ENCODE assay signal across 1 cellular context in genomic region chr2:180647206-180647605, GRCh38.
TF ChIP-seq lines count a peak whose summit lies in the region.

No MANE protein-coding gene starts in this region.

TF ChIP-seq in GM23338, 12 proteins besides CTCF, POLR2A, EP300 and RAD21 (continued from another document):
- TF ChIP-seq, protein P1, sequence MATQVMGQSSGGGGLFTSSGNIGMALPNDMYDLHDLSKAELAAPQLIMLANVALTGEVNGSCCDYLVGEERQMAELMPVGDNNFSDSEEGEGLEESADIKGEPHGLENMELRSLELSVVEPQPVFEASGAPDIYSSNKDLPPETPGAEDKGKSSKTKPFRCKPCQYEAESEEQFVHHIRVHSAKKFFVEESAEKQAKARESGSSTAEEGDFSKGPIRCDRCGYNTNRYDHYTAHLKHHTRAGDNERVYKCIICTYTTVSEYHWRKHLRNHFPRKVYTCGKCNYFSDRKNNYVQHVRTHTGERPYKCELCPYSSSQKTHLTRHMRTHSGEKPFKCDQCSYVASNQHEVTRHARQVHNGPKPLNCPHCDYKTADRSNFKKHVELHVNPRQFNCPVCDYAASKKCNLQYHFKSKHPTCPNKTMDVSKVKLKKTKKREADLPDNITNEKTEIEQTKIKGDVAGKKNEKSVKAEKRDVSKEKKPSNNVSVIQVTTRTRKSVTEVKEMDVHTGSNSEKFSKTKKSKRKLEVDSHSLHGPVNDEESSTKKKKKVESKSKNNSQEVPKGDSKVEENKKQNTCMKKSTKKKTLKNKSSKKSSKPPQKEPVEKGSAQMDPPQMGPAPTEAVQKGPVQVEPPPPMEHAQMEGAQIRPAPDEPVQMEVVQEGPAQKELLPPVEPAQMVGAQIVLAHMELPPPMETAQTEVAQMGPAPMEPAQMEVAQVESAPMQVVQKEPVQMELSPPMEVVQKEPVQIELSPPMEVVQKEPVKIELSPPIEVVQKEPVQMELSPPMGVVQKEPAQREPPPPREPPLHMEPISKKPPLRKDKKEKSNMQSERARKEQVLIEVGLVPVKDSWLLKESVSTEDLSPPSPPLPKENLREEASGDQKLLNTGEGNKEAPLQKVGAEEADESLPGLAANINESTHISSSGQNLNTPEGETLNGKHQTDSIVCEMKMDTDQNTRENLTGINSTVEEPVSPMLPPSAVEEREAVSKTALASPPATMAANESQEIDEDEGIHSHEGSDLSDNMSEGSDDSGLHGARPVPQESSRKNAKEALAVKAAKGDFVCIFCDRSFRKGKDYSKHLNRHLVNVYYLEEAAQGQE (IDR thresholded peaks at IDR 0.05; ENCODE audit: unreplicated experiment) = no peak
- TF ChIP-seq NANOG (IDR thresholded peaks at IDR 0.05; ENCODE audit: borderline replicate concordance) (no peak), EZH2phosphoT487 (IDR thresholded peaks at IDR 0.05; ENCODE audit: unreplicated experiment) (no peak), CREB1 (CRISPR knock-in tag; IDR thresholded peaks at IDR 0.05; ENCODE audit: low read depth) (no peak), POLR2AphosphoS5 (IDR thresholded peaks at IDR 0.05; ENCODE audit: low read depth) (no peak), ZNF331 (CRISPR knock-in tag; IDR thresholded peaks at IDR 0.05; ENCODE audit: low read depth) (no peak)
